In the genomic region with DNA sequence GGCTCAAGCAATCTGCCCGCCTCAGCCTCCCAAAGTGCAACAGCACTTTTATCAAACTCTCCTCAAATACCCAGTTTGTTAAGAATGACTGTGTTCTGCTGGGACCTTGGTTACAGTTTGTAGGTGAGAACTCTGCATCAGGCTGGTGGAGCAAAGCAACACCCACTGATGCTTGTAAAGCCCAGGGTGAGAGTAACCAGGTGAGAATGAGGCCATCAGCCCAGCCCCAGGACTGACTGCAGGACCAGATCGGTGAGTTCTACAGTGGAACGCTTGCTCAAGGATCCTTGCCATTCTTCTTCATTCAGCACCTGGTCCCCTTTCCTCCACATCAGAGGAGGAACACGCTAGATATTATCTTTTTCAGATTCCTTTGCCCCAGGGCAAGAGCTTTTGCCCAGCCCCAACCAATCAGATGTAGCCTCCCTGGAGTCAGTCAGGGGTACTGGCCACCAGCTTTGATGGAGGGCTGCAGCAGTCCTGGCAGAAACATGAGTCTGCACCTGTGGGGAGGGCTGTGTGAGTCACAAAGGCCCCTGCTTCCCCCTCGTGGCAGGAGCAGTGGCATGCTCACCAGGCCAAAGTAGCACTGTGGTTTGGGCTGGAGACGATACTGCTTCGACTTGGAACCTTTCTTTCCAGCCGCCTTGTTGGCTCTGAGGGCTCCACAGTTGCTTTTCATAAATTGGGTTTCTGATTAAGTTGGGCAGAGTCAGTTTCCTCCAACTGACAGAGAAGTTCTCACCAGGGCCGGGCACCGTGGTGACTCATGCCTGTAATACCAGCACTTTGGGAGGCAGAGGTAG, we compare ENCODE assay signal across 2 cellular contexts.
TF ChIP-seq lines count a peak whose summit lies in the region.

No MANE protein-coding gene starts in this region.

TF ChIP-seq in WTC11, 78 proteins besides CTCF, POLR2A, EP300 and RAD21 (continued from another document and continues in another):
- TF ChIP-seq ZNF425 (CRISPR knock-in tag; conservative IDR thresholded peaks at IDR 0.05) (no peak), ZNF121 (CRISPR knock-in tag; IDR thresholded peaks at IDR 0.05) (peak; percentile 93), HMGXB4 (CRISPR knock-in tag; IDR thresholded peaks at IDR 0.05) (no peak)
- TF ChIP-seq, protein P1, sequence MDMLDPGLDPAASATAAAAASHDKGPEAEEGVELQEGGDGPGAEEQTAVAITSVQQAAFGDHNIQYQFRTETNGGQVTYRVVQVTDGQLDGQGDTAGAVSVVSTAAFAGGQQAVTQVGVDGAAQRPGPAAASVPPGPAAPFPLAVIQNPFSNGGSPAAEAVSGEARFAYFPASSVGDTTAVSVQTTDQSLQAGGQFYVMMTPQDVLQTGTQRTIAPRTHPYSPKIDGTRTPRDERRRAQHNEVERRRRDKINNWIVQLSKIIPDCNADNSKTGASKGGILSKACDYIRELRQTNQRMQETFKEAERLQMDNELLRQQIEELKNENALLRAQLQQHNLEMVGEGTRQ (CRISPR knock-in tag; IDR thresholded peaks at IDR 0.05): no peak
- TF ChIP-seq, protein P2, sequence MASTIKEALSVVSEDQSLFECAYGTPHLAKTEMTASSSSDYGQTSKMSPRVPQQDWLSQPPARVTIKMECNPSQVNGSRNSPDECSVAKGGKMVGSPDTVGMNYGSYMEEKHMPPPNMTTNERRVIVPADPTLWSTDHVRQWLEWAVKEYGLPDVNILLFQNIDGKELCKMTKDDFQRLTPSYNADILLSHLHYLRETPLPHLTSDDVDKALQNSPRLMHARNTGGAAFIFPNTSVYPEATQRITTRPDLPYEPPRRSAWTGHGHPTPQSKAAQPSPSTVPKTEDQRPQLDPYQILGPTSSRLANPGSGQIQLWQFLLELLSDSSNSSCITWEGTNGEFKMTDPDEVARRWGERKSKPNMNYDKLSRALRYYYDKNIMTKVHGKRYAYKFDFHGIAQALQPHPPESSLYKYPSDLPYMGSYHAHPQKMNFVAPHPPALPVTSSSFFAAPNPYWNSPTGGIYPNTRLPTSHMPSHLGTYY (CRISPR knock-in tag; IDR thresholded peaks at IDR 0.05): no peak
- TF ChIP-seq, protein P3, sequence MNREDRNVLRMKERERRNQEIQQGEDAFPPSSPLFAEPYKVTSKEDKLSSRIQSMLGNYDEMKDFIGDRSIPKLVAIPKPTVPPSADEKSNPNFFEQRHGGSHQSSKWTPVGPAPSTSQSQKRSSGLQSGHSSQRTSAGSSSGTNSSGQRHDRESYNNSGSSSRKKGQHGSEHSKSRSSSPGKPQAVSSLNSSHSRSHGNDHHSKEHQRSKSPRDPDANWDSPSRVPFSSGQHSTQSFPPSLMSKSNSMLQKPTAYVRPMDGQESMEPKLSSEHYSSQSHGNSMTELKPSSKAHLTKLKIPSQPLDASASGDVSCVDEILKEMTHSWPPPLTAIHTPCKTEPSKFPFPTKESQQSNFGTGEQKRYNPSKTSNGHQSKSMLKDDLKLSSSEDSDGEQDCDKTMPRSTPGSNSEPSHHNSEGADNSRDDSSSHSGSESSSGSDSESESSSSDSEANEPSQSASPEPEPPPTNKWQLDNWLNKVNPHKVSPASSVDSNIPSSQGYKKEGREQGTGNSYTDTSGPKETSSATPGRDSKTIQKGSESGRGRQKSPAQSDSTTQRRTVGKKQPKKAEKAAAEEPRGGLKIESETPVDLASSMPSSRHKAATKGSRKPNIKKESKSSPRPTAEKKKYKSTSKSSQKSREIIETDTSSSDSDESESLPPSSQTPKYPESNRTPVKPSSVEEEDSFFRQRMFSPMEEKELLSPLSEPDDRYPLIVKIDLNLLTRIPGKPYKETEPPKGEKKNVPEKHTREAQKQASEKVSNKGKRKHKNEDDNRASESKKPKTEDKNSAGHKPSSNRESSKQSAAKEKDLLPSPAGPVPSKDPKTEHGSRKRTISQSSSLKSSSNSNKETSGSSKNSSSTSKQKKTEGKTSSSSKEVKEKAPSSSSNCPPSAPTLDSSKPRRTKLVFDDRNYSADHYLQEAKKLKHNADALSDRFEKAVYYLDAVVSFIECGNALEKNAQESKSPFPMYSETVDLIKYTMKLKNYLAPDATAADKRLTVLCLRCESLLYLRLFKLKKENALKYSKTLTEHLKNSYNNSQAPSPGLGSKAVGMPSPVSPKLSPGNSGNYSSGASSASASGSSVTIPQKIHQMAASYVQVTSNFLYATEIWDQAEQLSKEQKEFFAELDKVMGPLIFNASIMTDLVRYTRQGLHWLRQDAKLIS (CRISPR knock-in tag; IDR thresholded peaks at IDR 0.05; ENCODE audit: borderline replicate concordance): no peak

TF ChIP-seq in HepG2, 621 proteins besides CTCF, POLR2A, EP300 and RAD21 (continued from another document and continues in another):
- TF ChIP-seq, protein P4, sequence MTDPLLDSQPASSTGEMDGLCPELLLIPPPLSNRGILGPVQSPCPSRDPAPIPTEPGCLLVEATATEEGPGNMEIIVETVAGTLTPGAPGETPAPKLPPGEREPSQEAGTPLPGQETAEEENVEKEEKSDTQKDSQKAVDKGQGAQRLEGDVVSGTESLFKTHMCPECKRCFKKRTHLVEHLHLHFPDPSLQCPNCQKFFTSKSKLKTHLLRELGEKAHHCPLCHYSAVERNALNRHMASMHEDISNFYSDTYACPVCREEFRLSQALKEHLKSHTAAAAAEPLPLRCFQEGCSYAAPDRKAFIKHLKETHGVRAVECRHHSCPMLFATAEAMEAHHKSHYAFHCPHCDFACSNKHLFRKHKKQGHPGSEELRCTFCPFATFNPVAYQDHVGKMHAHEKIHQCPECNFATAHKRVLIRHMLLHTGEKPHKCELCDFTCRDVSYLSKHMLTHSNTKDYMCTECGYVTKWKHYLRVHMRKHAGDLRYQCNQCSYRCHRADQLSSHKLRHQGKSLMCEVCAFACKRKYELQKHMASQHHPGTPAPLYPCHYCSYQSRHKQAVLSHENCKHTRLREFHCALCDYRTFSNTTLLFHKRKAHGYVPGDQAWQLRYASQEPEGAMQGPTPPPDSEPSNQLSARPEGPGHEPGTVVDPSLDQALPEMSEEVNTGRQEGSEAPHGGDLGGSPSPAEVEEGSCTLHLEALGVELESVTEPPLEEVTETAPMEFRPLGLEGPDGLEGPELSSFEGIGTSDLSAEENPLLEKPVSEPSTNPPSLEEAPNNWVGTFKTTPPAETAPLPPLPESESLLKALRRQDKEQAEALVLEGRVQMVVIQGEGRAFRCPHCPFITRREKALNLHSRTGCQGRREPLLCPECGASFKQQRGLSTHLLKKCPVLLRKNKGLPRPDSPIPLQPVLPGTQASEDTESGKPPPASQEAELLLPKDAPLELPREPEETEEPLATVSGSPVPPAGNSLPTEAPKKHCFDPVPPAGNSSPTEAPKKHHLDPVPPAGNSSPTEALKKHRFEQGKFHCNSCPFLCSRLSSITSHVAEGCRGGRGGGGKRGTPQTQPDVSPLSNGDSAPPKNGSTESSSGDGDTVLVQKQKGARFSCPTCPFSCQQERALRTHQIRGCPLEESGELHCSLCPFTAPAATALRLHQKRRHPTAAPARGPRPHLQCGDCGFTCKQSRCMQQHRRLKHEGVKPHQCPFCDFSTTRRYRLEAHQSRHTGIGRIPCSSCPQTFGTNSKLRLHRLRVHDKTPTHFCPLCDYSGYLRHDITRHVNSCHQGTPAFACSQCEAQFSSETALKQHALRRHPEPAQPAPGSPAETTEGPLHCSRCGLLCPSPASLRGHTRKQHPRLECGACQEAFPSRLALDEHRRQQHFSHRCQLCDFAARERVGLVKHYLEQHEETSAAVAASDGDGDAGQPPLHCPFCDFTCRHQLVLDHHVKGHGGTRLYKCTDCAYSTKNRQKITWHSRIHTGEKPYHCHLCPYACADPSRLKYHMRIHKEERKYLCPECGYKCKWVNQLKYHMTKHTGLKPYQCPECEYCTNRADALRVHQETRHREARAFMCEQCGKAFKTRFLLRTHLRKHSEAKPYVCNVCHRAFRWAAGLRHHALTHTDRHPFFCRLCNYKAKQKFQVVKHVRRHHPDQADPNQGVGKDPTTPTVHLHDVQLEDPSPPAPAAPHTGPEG (CRISPR knock-in tag; IDR thresholded peaks at IDR 0.05): no peak
- TF ChIP-seq TMF1 (CRISPR knock-in tag; IDR thresholded peaks at IDR 0.05; ENCODE audit: low read depth) (no peak), ARNTL (CRISPR knock-in tag; IDR thresholded peaks at IDR 0.05) (no peak), SKI (IDR thresholded peaks at IDR 0.05; ENCODE audit: partially characterized antibody) (no peak), RXRB (CRISPR knock-in tag; IDR thresholded peaks at IDR 0.05; ENCODE audit: borderline replicate concordance) (peak; percentile 51; the same call in 1 of the 2 replicates), CCAR2 (optimal IDR thresholded peaks at IDR 0.05; ENCODE audit: low read depth, low read length) (no peak), PTBP1 (IDR thresholded peaks at IDR 0.05; ENCODE audit: low read depth, low read length, poor library complexity, severe bottlenecking) (no peak), SUZ12 (IDR thresholded peaks at IDR 0.05; ENCODE audit: low read depth, low read length) (no peak), SIN3B (IDR thresholded peaks at IDR 0.05; ENCODE audit: low read length) (no peak), CREB3 (CRISPR knock-in tag; IDR thresholded peaks at IDR 0.05) (no peak), ZNF282 (IDR thresholded peaks at IDR 0.05; ENCODE audit: partially characterized antibody) (no peak), ZSCAN12 (CRISPR knock-in tag; IDR thresholded peaks at IDR 0.05) (no peak), HNRNPLL (IDR thresholded peaks at IDR 0.05; ENCODE audit: low read depth, low read length, poor library complexity, severe bottlenecking) (no peak), ZNF33A (CRISPR knock-in tag; IDR thresholded peaks at IDR 0.05; ENCODE audit: borderline replicate concordance) (no peak), NCOA5 (CRISPR knock-in tag; IDR thresholded peaks at IDR 0.05) (no peak), ZNF773 (CRISPR knock-in tag; IDR thresholded peaks at IDR 0.05; ENCODE audit: borderline replicate concordance) (no peak), CBFB (CRISPR knock-in tag; IDR thresholded peaks at IDR 0.05) (peak; percentile 45; the same call in 1 of the 2 replicates), RBM22 (optimal IDR thresholded peaks at IDR 0.05; ENCODE audit: low read length) (no peak), U2AF2 (IDR thresholded peaks at IDR 0.05; ENCODE audit: low read depth, low read length) (no peak), ZBTB3 (CRISPR knock-in tag; IDR thresholded peaks at IDR 0.05; ENCODE audit: borderline replicate concordance, low read depth) (no peak), PLRG1 (conservative IDR thresholded peaks at IDR 0.05) (no peak), ZNF30 (CRISPR knock-in tag; IDR thresholded peaks at IDR 0.05) (no peak), ZNF737 (CRISPR knock-in tag; IDR thresholded peaks at IDR 0.05; ENCODE audit: borderline replicate concordance) (no peak), ELF3 (CRISPR knock-in tag; IDR thresholded peaks at IDR 0.05) (0 out of 2 replicates have a peak, but pooled peaks have one; percentile 27), FOXM1 (CRISPR knock-in tag; IDR thresholded peaks at IDR 0.05) (no peak), ZFY (CRISPR knock-in tag; IDR thresholded peaks at IDR 0.05) (peak; percentile 30; the same call in 1 of the 2 replicates), XRCC5 (optimal IDR thresholded peaks at IDR 0.05; ENCODE audit: low read length) (peak; percentile 44), ZNF567 (CRISPR knock-in tag; IDR thresholded peaks at IDR 0.05; ENCODE audit: borderline replicate concordance) (0 out of 2 replicates have a peak, but pooled peaks have one; percentile 83), ATRX (CRISPR knock-in tag; IDR thresholded peaks at IDR 0.05; ENCODE audit: borderline replicate concordance) (no peak), PCBP1 (IDR thresholded peaks at IDR 0.05; ENCODE audit: borderline replicate concordance, low read depth, low read length) (no peak)
- TF ChIP-seq, protein P5, sequence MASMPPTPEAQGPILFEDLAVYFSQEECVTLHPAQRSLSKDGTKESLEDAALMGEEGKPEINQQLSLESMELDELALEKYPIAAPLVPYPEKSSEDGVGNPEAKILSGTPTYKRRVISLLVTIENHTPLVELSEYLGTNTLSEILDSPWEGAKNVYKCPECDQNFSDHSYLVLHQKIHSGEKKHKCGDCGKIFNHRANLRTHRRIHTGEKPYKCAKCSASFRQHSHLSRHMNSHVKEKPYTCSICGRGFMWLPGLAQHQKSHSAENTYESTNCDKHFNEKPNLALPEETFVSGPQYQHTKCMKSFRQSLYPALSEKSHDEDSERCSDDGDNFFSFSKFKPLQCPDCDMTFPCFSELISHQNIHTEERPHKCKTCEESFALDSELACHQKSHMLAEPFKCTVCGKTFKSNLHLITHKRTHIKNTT (CRISPR knock-in tag; IDR thresholded peaks at IDR 0.05): no peak
- TF ChIP-seq, protein P6, sequence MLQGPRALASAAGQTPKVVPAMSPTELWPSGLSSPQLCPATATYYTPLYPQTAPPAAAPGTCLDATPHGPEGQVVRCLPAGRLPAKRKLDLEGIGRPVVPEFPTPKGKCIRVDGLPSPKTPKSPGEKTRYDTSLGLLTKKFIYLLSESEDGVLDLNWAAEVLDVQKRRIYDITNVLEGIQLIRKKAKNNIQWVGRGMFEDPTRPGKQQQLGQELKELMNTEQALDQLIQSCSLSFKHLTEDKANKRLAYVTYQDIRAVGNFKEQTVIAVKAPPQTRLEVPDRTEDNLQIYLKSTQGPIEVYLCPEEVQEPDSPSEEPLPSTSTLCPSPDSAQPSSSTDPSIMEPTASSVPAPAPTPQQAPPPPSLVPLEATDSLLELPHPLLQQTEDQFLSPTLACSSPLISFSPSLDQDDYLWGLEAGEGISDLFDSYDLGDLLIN (CRISPR knock-in tag; IDR thresholded peaks at IDR 0.05; ENCODE audit: borderline replicate concordance): no peak
- TF ChIP-seq, protein P7, sequence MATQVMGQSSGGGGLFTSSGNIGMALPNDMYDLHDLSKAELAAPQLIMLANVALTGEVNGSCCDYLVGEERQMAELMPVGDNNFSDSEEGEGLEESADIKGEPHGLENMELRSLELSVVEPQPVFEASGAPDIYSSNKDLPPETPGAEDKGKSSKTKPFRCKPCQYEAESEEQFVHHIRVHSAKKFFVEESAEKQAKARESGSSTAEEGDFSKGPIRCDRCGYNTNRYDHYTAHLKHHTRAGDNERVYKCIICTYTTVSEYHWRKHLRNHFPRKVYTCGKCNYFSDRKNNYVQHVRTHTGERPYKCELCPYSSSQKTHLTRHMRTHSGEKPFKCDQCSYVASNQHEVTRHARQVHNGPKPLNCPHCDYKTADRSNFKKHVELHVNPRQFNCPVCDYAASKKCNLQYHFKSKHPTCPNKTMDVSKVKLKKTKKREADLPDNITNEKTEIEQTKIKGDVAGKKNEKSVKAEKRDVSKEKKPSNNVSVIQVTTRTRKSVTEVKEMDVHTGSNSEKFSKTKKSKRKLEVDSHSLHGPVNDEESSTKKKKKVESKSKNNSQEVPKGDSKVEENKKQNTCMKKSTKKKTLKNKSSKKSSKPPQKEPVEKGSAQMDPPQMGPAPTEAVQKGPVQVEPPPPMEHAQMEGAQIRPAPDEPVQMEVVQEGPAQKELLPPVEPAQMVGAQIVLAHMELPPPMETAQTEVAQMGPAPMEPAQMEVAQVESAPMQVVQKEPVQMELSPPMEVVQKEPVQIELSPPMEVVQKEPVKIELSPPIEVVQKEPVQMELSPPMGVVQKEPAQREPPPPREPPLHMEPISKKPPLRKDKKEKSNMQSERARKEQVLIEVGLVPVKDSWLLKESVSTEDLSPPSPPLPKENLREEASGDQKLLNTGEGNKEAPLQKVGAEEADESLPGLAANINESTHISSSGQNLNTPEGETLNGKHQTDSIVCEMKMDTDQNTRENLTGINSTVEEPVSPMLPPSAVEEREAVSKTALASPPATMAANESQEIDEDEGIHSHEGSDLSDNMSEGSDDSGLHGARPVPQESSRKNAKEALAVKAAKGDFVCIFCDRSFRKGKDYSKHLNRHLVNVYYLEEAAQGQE (IDR thresholded peaks at IDR 0.05; ENCODE audit: borderline replicate concordance in 1 of 2, low read depth in 1 of 2, low read length in 2 of 2): no peak
